ENCODE assay signal across 8 cellular contexts in genomic region chr10:131979821-131980270, GRCh38. TPM values are rescaled to one million over a fixed set of nuclear protein-coding genes. Genes with fewer than 3 reads are reported as not detected.
DNase-seq lines count a peak whose midpoint lies in the region; ATAC-seq, FAIRE-seq and TF ChIP-seq lines count a peak whose summit lies in the region.

No MANE protein-coding gene starts in this region.

- CTCF ChIA-PET in A549 (lab: Yijun Ruan, JAX), result interaction anchor here (0.8 to 3.5 kb wide), 4 partner anchors 14 to 94 kb away, joined by 3 to 22 read pairs (median 4); no protein-coding TSS in a partner anchor
- CTCF ChIA-PET in IMR-90 (lab: Yijun Ruan, JAX), result interaction anchor here (2.3 kb wide), 1 partner anchor 43 kb away, joined by 11 read pairs; no protein-coding TSS in a partner anchor

- H3K4me3 ChIP-seq in A549 (no peak overlapping the region; the same call in 2 of the 3 replicates), IMR-90 (ENCODE audit: insufficient read depth, low read depth, low read length) (peak overlapping the region; percentile 92), mesodermal cell (ENCODE audit: extremely low read depth, insufficient read depth, low read length, poor library complexity, severe bottlenecking) (peak overlapping the region; percentile 79)

- no peak overlapping the region; a peak in 1 of 4 replicates for H4K8ac ChIP-seq in IMR-90 (ENCODE audit: low read depth in 2 of 2, low read length in 2 of 2)

- peak overlapping the region; percentile 76 for H3K4ac ChIP-seq in IMR-90 (ENCODE audit: low read depth, low read length)

- TF ChIP-seq POLR2A in A549 (IDR thresholded peaks at IDR 0.05; ENCODE audit: low read length) (no peak), IMR-90 (IDR thresholded peaks at IDR 0.05; ENCODE audit: low read depth, low read length) (no peak)

- peaks cover 61% of the 10 kb centered on the region for H4K20me1 ChIP-seq in IMR-90 (ENCODE audit: insufficient read depth, low read length)

- peak overlapping the region; percentile 61 for H2BK5ac ChIP-seq in IMR-90 (ENCODE audit: low read depth, low read length, poor library complexity, severe bottlenecking)

- DNase-seq in A549 (ENCODE audit: low read depth in 1 of 2, low spot score in 1 of 2) (no peak), IMR-90 (peak; percentile 40), dermis microvascular lymphatic vessel endothelial cell (ENCODE audit: low read depth in 2 of 2) (peak; percentile 28 to 58), G401 (ENCODE audit: low spot score) (no peak), globus pallidus (ENCODE audit: low spot score) (no peak)
- DNase-seq in activated CD8-positive, alpha-beta memory T cell treated with anti-CD3 and anti-CD28 coated beads for 24 hours, result no peak

- WGBS in A549 (ENCODE audit: missing lambda C conversion rate), result 90% methylated on average over 30 of the region's 30 CpGs
- WGBS in IMR-90 (ENCODE audit: extremely low coverage in 2 of 2, insufficient read length in 1 of 2), 2 experiments, result 0% methylated on average over 1 of the region's 30 CpGs; no CpG with 5 or more reads in 1 of the 2 experiments
- WGBS in mesodermal cell (ENCODE audit: insufficient coverage in 2 of 2), 2 experiments, result 24 to 25% methylated on average over 21 to 27 of the region's 30 CpGs

- POLR2A ChIA-PET in A549 (lab: Yijun Ruan, JAX) (no interaction called here), IMR-90 (lab: Charles Lee; ENCODE audit: unreplicated experiment) (no interaction called here)

- intact Hi-C loops in IMR-90 (cut with micrococcal nuclease), result loop anchor here (5.0 kb wide), 2 partner anchors 78 to 87 kb away; partner anchors contain the start of genes JAKMIP3 and PPP2R2D

- H3K4me1 ChIP-seq in A549 (peaks cover 28% of the 10 kb centered on the region), IMR-90 (ENCODE audit: control insufficient read depth, insufficient read depth, low read length) (peaks cover 22% of the 10 kb centered on the region), mesodermal cell (ENCODE audit: control insufficient read depth, insufficient read depth, low read length, poor library complexity, severe bottlenecking) (peaks cover 20% of the 10 kb centered on the region)

- no peak overlapping the region for H3K18ac ChIP-seq in IMR-90 (ENCODE audit: low read depth, low read length)

- peak overlapping the region; percentile 91 for H3K9ac ChIP-seq in IMR-90 (ENCODE audit: low read depth, low read length)

- 0 out of 2 replicates have a peak overlapping the region, but pooled peaks have one; percentile 7 for H2BK120ac ChIP-seq in IMR-90 (ENCODE audit: low read depth, low read length)

- peak overlapping the region; percentile 16 for H2AFZ ChIP-seq in IMR-90 (replicated peaks; ENCODE audit: low read length, poor library complexity)

- FAIRE-seq in A549 (lab: Jason Lieb, UNC), result no peak

- in situ Hi-C loops in IMR-90 (cut with MboI; ENCODE audit: low sequenced_read_pairs), result no loop called here
- in situ Hi-C loops in G401 (cut with HindIII; ENCODE audit: low sequenced_read_pairs), result no loop called here

- H3K27ac ChIP-seq in A549, result peak overlapping the region in 1 of 2 experiments; percentile 32; a peak in 2 of 6 replicates
- H3K27ac ChIP-seq in IMR-90 (ENCODE audit: insufficient read depth, low read length), result peak overlapping the region; percentile 76
- peak overlapping the region; percentile 61 for H3K27ac ChIP-seq in mesodermal cell (ENCODE audit: low read depth, low read length, severe bottlenecking)

- dilution Hi-C loops in IMR-90 (cut with HindIII; ENCODE audit: low sequenced_read_pairs, unreplicated experiment), result no loop called here

- no peak overlapping the region for H2BK20ac ChIP-seq in IMR-90 (ENCODE audit: low read depth, low read length)

- H3K36me3 ChIP-seq in IMR-90 (ENCODE audit: control insufficient read depth, insufficient read depth, low read length) (peaks cover 30% of the 10 kb centered on the region), mesodermal cell (ENCODE audit: control insufficient read depth, insufficient read depth, low read length) (peaks cover 26% of the 10 kb centered on the region)

- no peak overlapping the region for H2AK5ac ChIP-seq in IMR-90 (ENCODE audit: low read depth, low read length)

- H3K4me2 ChIP-seq in A549 (peak overlapping the region; percentile 96), IMR-90 (ENCODE audit: low read depth, low read length) (peak overlapping the region; percentile 87)

- peak overlapping the region; percentile 60; the same call in 1 of the 2 replicates for H4K5ac ChIP-seq in IMR-90 (ENCODE audit: low read depth, low read length)

- no peak overlapping the region for H4K91ac ChIP-seq in IMR-90 (ENCODE audit: insufficient read depth, low read depth, low read length)

- TF ChIP-seq CTCF in A549 (IDR thresholded peaks at IDR 0.05), result no peak
- TF ChIP-seq CTCF in IMR-90 (conservative IDR thresholded peaks at IDR 0.05; ENCODE audit: low read depth, low read length), result no peak

- TF ChIP-seq RAD21 in A549 (conservative IDR thresholded peaks at IDR 0.05 in 1 of 2, IDR thresholded peaks at IDR 0.05 in 1 of 2), result no peak
- TF ChIP-seq RAD21 in IMR-90 (IDR thresholded peaks at IDR 0.05; ENCODE audit: low read length), result no peak

- no peak for TF ChIP-seq EP300 in A549 (IDR thresholded peaks at IDR 0.05)

- H2BK15ac ChIP-seq in IMR-90 (ENCODE audit: low read depth, low read length), result no peak overlapping the region

- H3K56ac ChIP-seq in IMR-90 (ENCODE audit: extremely low read depth, insufficient read depth, low read length), result no peak overlapping the region

- peaks cover 21% of the 10 kb centered on the region for H3K9me1 ChIP-seq in IMR-90 (ENCODE audit: insufficient read depth, low read length)

- ATAC-seq in A549, result no peak
- peak; percentile 1 for ATAC-seq in IMR-90 (ENCODE audit: low read depth)
- no peak for ATAC-seq in HG02642 (IDR thresholded peaks at IDR 0.05; ENCODE audit: poor library complexity, unreplicated experiment)

- H3K79me1 ChIP-seq in IMR-90 (ENCODE audit: low read depth in 1 of 2, low read length in 2 of 2), result peaks cover 0 to 66% of the 10 kb centered on the region in 2 experiments; a peak in 2 of 4 replicates

- 0 out of 2 replicates have a peak overlapping the region, but pooled peaks have one; percentile 51 for H3K14ac ChIP-seq in IMR-90 (replicated peaks; ENCODE audit: low read depth, low read length)

- peak overlapping the region; percentile 33 for H3K23ac ChIP-seq in IMR-90 (ENCODE audit: low read depth, low read length)

- H3K27me3 ChIP-seq in IMR-90 (ENCODE audit: control insufficient read depth, insufficient read depth, low read length), result no peaks in the 10 kb centered on the region

- no TSS peak for BruUV-seq in IMR-90 (replicated peaks; lab: Mats Ljungman, UMichigan)

- peak overlapping the region; percentile 29 for H2AK9ac ChIP-seq in IMR-90 (replicated peaks; ENCODE audit: low read depth, low read length, poor library complexity)

- H3K9me3 ChIP-seq in A549 (no peaks in the 10 kb centered on the region), IMR-90 (ENCODE audit: control insufficient read depth, insufficient read depth, low read length) (no peaks in the 10 kb centered on the region), mesodermal cell (ENCODE audit: control insufficient read depth, low read length) (no peaks in the 10 kb centered on the region)

TF ChIP-seq in A549, 52 proteins besides CTCF, POLR2A, EP300 and RAD21:
- TF ChIP-seq NPAS2 (CRISPR knock-in tag; IDR thresholded peaks at IDR 0.05; ENCODE audit: borderline replicate concordance), result no peak
- TF ChIP-seq FOXS1 (CRISPR knock-in tag; IDR thresholded peaks at IDR 0.05), result no peak

TF ChIP-seq in IMR-90, 13 proteins besides CTCF, POLR2A, EP300 and RAD21 (continues in another document):
- no peak for TF ChIP-seq CHD1 (IDR thresholded peaks at IDR 0.05; ENCODE audit: low read depth, low read length)
- no peak for TF ChIP-seq RFX5 (IDR thresholded peaks at IDR 0.05; ENCODE audit: low read depth, low read length)
- TF ChIP-seq, protein P1, sequence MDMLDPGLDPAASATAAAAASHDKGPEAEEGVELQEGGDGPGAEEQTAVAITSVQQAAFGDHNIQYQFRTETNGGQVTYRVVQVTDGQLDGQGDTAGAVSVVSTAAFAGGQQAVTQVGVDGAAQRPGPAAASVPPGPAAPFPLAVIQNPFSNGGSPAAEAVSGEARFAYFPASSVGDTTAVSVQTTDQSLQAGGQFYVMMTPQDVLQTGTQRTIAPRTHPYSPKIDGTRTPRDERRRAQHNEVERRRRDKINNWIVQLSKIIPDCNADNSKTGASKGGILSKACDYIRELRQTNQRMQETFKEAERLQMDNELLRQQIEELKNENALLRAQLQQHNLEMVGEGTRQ (IDR thresholded peaks at IDR 0.05; ENCODE audit: low read depth, low read length), result no peak
- TF ChIP-seq CEBPB (IDR thresholded peaks at IDR 0.05; ENCODE audit: low read depth, low read length), result no peak
- TF ChIP-seq NFE2L2 (IDR thresholded peaks at IDR 0.05; ENCODE audit: low read depth, low read length), result peak; percentile 82
- TF ChIP-seq MXI1 (IDR thresholded peaks at IDR 0.05; ENCODE audit: borderline replicate concordance, low read depth, low read length), result no peak
- no peak for TF ChIP-seq MAFK (IDR thresholded peaks at IDR 0.05; ENCODE audit: low read depth, low read length)
- TF ChIP-seq FOS (IDR thresholded peaks at IDR 0.05; ENCODE audit: low read depth, low read length), result 0 out of 2 replicates have a peak, but pooled peaks have one; percentile 11
- TF ChIP-seq SMC3 (IDR thresholded peaks at IDR 0.05; ENCODE audit: low read depth, low read length), result no peak

RNA-seq across cellular contexts. Expression of gene BNIP3, which starts 1.9 kb away (rescaled TPM):
- 46.6 and 51.2 TPM in 2 replicates for polyA plus RNA-seq in A549 (2011; rRNA removed)
- 32.8 and 33.4 TPM in 2 replicates for polyA plus RNA-seq in A549 (2012; cell fraction: cytosol; rRNA removed)
- polyA plus RNA-seq in A549 (2012; cell fraction: nucleus; rRNA removed), result 40.2 and 60.3 TPM in 2 replicates
- polyA plus RNA-seq in A549 (2017; fragmentation: RNase III; extraction: RNeasy Plus Mini Kit Qiagen cat#74134 plus additional on column Dnase treatment), result 46.9 to 52.1 TPM (median 51.0 TPM) in 3 replicates
- 15.8 and 19.2 TPM in 2 replicates for polyA minus RNA-seq in A549 (2011; rRNA and poly(A)+ RNA removed)
- 134 and 252 TPM in 2 replicates for total RNA-seq in IMR-90 (2012; rRNA removed)
- polyA plus RNA-seq in IMR-90 (2012; rRNA removed), result 181 and 211 TPM in 2 replicates
- polyA plus RNA-seq in IMR-90 (2012; cell fraction: cytosol; rRNA removed), result 221 and 286 TPM in 2 replicates
- polyA plus RNA-seq in IMR-90 (2012; cell fraction: nucleus; rRNA removed; ENCODE audit: low replicate concordance), result 248 and 274 TPM in 2 replicates
- total RNA-seq in dermis microvascular lymphatic vessel endothelial cell, result 25.3 and 32.9 TPM in 2 replicates
- polyA plus RNA-seq in mesodermal cell (2013, experiment 1 of 2), result 47.7 TPM
- polyA plus RNA-seq in mesodermal cell (2013, experiment 2 of 2), result 49.0 TPM
- total RNA-seq in G401 (2014; rRNA removed; shearing (Covaris generic)), result 81.6 and 96.5 TPM in 2 replicates

Comparison
In these comparisons a context has a peak if more than half of its experiments do, and no peak if none do; other contexts are left out.
1. DNase-seq: peak in IMR-90 (single experiment) and dermis microvascular lymphatic vessel endothelial cell (2 of 2); none in A549 (0 of 2), activated CD8-positive, alpha-beta memory T cell treated with anti-CD3 and anti-CD28 coated beads for 24 hours (single experiment), G401 (single experiment) and globus pallidus (single experiment).